15 cellular contexts compared by ENCODE assay signal in genomic region chr9:21255538-21256212, GRCh38. TPM values are rescaled to one million over a fixed set of nuclear protein-coding genes. Genes with fewer than 3 reads are reported as not detected.
"Had no signal": no experiment of that assay in that cellular context is flagged by ENCODE, and none has a peak within 500 bp of the region (broad histone marks: within the 10 kb centered on the region; RNA-seq: fewer than 3 reads in every experiment).

No MANE protein-coding gene starts in this region.

- DNase-seq: activated CD4-positive, alpha-beta T cell treated with anti-CD3 and anti-CD28 coated beads, Interleukin-2, amount 10 ng/mL, durations not matched to agents 24 days and 14 days; activated naive CD4-positive, alpha-beta T cell; naive thymus-derived CD8-positive, alpha-beta T cell; nucleus accumbens; sigmoid colon; stimulated activated naive CD8-positive, alpha-beta T cell treated with anti-CD3 and anti-CD28 coated beads, Interleukin-15, amount 100 ng/mL, for 72 hours; testis; upper lobe of right lung had no signal

- ATAC-seq: naive thymus-derived CD8-positive, alpha-beta T cell; stimulated activated naive CD8-positive, alpha-beta T cell treated with anti-CD3 and anti-CD28 coated beads, Interleukin-15, amount 100 ng/mL, for 72 hours; upper lobe of right lung; WTC11 had no signal

- H3K27me3 ChIP-seq: sigmoid colon, testis had no signal

- H3K4me1 ChIP-seq: sigmoid colon, testis, upper lobe of right lung had no signal

- H3K4me3 ChIP-seq: esophagus muscularis mucosa, sigmoid colon, testis, upper lobe of right lung had no signal

- H3K9me3 ChIP-seq: esophagus muscularis mucosa, sigmoid colon, testis, upper lobe of right lung had no signal

- H3K36me3 ChIP-seq: esophagus muscularis mucosa, sigmoid colon, upper lobe of right lung had no signal

- H3K27ac ChIP-seq: esophagus muscularis mucosa, sigmoid colon, testis, upper lobe of right lung had no signal

RNA-seq across cellular contexts. Expression of gene IFNA14, which starts 15.9 kb away (rescaled TPM):
- total RNA-seq: activated CD4-positive, alpha-beta T cell treated with anti-CD3 and anti-CD28 coated beads, Interleukin-2, amount 10 ng/mL, durations not matched to agents 24 days and 14 days; activated T-helper 1 cell treated with anti-CD3 and anti-CD28 coated beads, Interleukin-12 subunit alpha, Interleukin-12 subunit beta, Interleukin-2, Interleukin-4 antibody, amounts not matched to agents 30 ng/mL and 10 ng/mL and 1 ng/mL, durations not matched to agents 14 hours and 24 hours and 36 hours; astrocyte; esophagus muscularis mucosa; fibroblast of villous mesenchyme; lung microvascular endothelial cell; naive thymus-derived CD8-positive, alpha-beta T cell; pulmonary artery endothelial cell; sigmoid colon; testis; upper lobe of right lung; WTC11 had no signal

RNA-seq across cellular contexts. Expression of gene IFNA17, which starts 27.7 kb away (rescaled TPM):
- total RNA-seq: activated CD4-positive, alpha-beta T cell treated with anti-CD3 and anti-CD28 coated beads, Interleukin-2, amount 10 ng/mL, durations not matched to agents 24 days and 14 days; activated T-helper 1 cell treated with anti-CD3 and anti-CD28 coated beads, Interleukin-12 subunit alpha, Interleukin-12 subunit beta, Interleukin-2, Interleukin-4 antibody, amounts not matched to agents 30 ng/mL and 10 ng/mL and 1 ng/mL, durations not matched to agents 14 hours and 24 hours and 36 hours; astrocyte; esophagus muscularis mucosa; fibroblast of villous mesenchyme; lung microvascular endothelial cell; naive thymus-derived CD8-positive, alpha-beta T cell; pulmonary artery endothelial cell; sigmoid colon; testis; upper lobe of right lung; WTC11 had no signal

RNA-seq across cellular contexts. Expression of gene IFNA16, which starts 38.6 kb away (rescaled TPM):
- total RNA-seq: activated CD4-positive, alpha-beta T cell treated with anti-CD3 and anti-CD28 coated beads, Interleukin-2, amount 10 ng/mL, durations not matched to agents 24 days and 14 days; activated T-helper 1 cell treated with anti-CD3 and anti-CD28 coated beads, Interleukin-12 subunit alpha, Interleukin-12 subunit beta, Interleukin-2, Interleukin-4 antibody, amounts not matched to agents 30 ng/mL and 10 ng/mL and 1 ng/mL, durations not matched to agents 14 hours and 24 hours and 36 hours; astrocyte; esophagus muscularis mucosa; fibroblast of villous mesenchyme; lung microvascular endothelial cell; naive thymus-derived CD8-positive, alpha-beta T cell; pulmonary artery endothelial cell; sigmoid colon; testis; upper lobe of right lung; WTC11 had no signal

RNA-seq across cellular contexts. Expression of gene IFNA10, which starts 48.7 kb away (rescaled TPM):
- total RNA-seq: activated CD4-positive, alpha-beta T cell treated with anti-CD3 and anti-CD28 coated beads, Interleukin-2, amount 10 ng/mL, durations not matched to agents 24 days and 14 days; activated T-helper 1 cell treated with anti-CD3 and anti-CD28 coated beads, Interleukin-12 subunit alpha, Interleukin-12 subunit beta, Interleukin-2, Interleukin-4 antibody, amounts not matched to agents 30 ng/mL and 10 ng/mL and 1 ng/mL, durations not matched to agents 14 hours and 24 hours and 36 hours; astrocyte; esophagus muscularis mucosa; fibroblast of villous mesenchyme; lung microvascular endothelial cell; naive thymus-derived CD8-positive, alpha-beta T cell; pulmonary artery endothelial cell; sigmoid colon; testis; upper lobe of right lung; WTC11 had no signal

RNA-seq across cellular contexts. Expression of gene IFNA5, which starts 49.4 kb away (rescaled TPM):
- total RNA-seq: activated CD4-positive, alpha-beta T cell treated with anti-CD3 and anti-CD28 coated beads, Interleukin-2, amount 10 ng/mL, durations not matched to agents 24 days and 14 days; activated T-helper 1 cell treated with anti-CD3 and anti-CD28 coated beads, Interleukin-12 subunit alpha, Interleukin-12 subunit beta, Interleukin-2, Interleukin-4 antibody, amounts not matched to agents 30 ng/mL and 10 ng/mL and 1 ng/mL, durations not matched to agents 14 hours and 24 hours and 36 hours; astrocyte; esophagus muscularis mucosa; lung microvascular endothelial cell; pulmonary artery endothelial cell; sigmoid colon; testis; upper lobe of right lung; WTC11 had no signal
